In the genomic region with DNA sequence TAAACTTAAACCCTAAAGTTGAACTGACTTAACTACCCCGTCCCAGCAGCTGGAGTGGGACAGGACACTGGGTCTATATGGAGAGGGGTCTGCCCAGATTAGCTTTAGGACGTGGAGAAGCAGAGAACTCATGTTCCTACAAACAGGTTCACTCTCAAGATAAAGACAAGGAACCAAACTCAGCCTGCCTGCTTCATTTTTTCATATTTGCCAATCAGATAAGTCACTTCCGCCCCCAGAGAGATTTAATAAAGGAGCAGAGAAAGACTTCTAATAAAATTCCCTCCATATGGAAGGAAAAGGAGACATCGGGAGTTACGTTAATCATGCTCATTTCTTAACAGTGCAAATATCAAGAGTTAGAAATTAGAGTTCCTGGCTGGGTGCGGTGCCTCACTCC, we compare ENCODE assay signal across 30 cellular contexts. TPM values are rescaled to one million over a fixed set of nuclear protein-coding genes. Genes with fewer than 3 reads are reported as not detected.
"Had no signal": no experiment of that assay in that cellular context is flagged by ENCODE, and none has a peak within 500 bp of the region (broad histone marks: within the 10 kb centered on the region; RNA-seq: fewer than 3 reads in every experiment).

No MANE protein-coding gene starts in this region.

- H3K36me3 ChIP-seq: SJCRH30 had no signal

- ATAC-seq: Panc1, Right ventricle myocardium inferior, SK-N-SH treated with all-trans-retinoic acid at 6 μM for 48 hours had no signal

- H3K9me3 ChIP-seq: SJCRH30 had no signal

- H3K4me1 ChIP-seq: SJCRH30 had no signal

- DNase-seq: Karpas-422, MM.1S, MV-4-11, NCI-H1092, NCI-H1105, NCI-H1417 treated with DMSO at 0.1 percent for 48 hours, NCI-H1436 treated with DMSO at 0.1 percent for 48 hours, NCI-H1694 treated with DMSO at 0.1 percent for 48 hours, NCI-H187 treated with DMSO at 0.1 percent for 48 hours, NCI-H2081, NCI-H2171, NCI-H446, NCI-H524 treated with DMSO at 0.1 percent for 48 hours, NCI-H526 treated with DMSO at 0.1 percent for 48 hours, PC-9, SHP77, SIG-M5, SJCRH30 had no signal

- H3K27me3 ChIP-seq: SJCRH30 had no signal

- H3K4me3 ChIP-seq: PC-9, SJCRH30, SK-N-MC had no signal

- FAIRE-seq: RCC 7860 had no signal

- H3K27ac ChIP-seq: KMS-11, PC-9, RWPE1, SJCRH30, SK-N-MC had no signal

RNA-seq across cellular contexts. Expression of gene TCL1A, which starts 42.2 kb away (rescaled TPM):
- total RNA-seq: LHCN-M2, MCF 10A, NCI-H460, PC-9, Right ventricle myocardium inferior, RPMI7951, SJCRH30, SK-MEL-5 had no signal
